In the genomic region with DNA sequence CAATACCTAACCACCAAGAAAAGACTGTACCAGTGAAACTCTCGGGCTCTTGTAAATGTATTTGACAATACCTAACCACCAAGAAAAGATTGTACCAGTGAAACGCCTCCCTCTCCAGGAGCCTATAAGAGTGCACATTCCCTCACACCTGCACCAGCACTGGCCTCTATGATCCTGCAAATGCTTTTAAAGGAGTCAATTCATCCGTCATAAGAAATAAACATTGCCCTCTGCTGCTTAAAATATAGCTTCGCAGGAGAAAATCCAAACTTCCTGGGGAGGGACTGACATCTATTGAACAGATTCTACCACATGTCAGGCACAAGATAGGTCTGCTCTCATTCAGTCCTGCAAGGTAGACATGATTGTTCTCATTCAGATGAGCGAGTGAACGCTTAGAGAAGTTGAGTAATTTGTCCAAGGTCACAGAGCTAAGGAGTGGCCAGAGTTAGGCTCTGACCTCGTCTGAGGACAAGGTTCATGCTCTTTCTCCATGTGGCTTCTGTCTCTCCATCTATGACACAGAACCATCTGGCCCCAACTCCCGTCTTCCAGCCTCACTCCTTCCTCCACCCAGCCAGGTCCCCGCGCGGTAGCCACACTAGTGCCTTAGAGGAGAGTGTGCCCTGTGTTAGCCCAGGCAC, we compare ENCODE assay signal across 8 cellular contexts. TPM values are rescaled to one million over a fixed set of nuclear protein-coding genes. Genes with fewer than 3 reads are reported as not detected.
DNase-seq lines count a peak whose midpoint lies in the region; ATAC-seq and TF ChIP-seq lines count a peak whose summit lies in the region.

No MANE protein-coding gene starts in this region.

- peak; percentile 34 to 66 (median 48) for TF ChIP-seq CTCF in transverse colon (IDR thresholded peaks at IDR 0.05)

- TF ChIP-seq POLR2A in transverse colon (IDR thresholded peaks at IDR 0.05), result no peak

- peaks cover 7 to 48% (median 34%) of the 10 kb centered on the region in 4 donors for H3K4me1 ChIP-seq in transverse colon

- no peak overlapping the region for H3K4me3 Mint-ChIP-seq in activated CD8-positive, alpha-beta memory T cell treated with anti-CD3 and anti-CD28 coated beads, Interleukin-2, amount 10 ng/mL, durations not matched to agents 7 days and 5 days

- H3K4me1 Mint-ChIP-seq in activated CD8-positive, alpha-beta memory T cell treated with anti-CD3 and anti-CD28 coated beads, Interleukin-2, amount 10 ng/mL, durations not matched to agents 7 days and 5 days, result peaks cover 3% of the 10 kb centered on the region

- no peaks in the 10 kb centered on the region for H3K36me3 ChIP-seq in transverse colon

- no peak overlapping the region for H3K4me3 ChIP-seq in transverse colon

- CTCF ChIA-PET in activated CD8-positive, alpha-beta memory T cell treated with anti-CD3 and anti-CD28 coated beads, Interleukin-2, amount 10 ng/mL, durations not matched to agents 7 days and 5 days (lab: Charles Lee), result interaction anchor here (0.6 to 1.0 kb wide), 2 partner anchors 10 to 1568 kb away, joined by 3 read pairs; no protein-coding TSS in a partner anchor

- H3K9me3 ChIP-seq in transverse colon, result no peaks in the 10 kb centered on the region

- TF ChIP-seq EP300 in transverse colon (IDR thresholded peaks at IDR 0.05; ENCODE audit: low read depth), result no peak

- DNase-seq in activated CD8-positive, alpha-beta memory T cell treated with anti-CD3 and anti-CD28 coated beads, Interleukin-2, amount 10 ng/mL, durations not matched to agents 7 days and 5 days, result no peak
- DNase-seq in activated CD8-positive, alpha-beta memory T cell treated with anti-CD3 and anti-CD28 coated beads, Interleukin-2, amount 50 U/mL, for 4 hours, result no peak
- peak; percentile 73 for DNase-seq in NCI-H2196 (lab: John Stamatoyannopoulos, UW; ENCODE audit: unreplicated experiment)
- DNase-seq in astrocyte of the hippocampus (ENCODE audit: low read depth, low spot score), result peak; percentile 74
- DNase-seq in iris pigment epithelial cell (ENCODE audit: low read depth), result peak; percentile 78
- peak; percentile 32 for DNase-seq in transverse colon
- DNase-seq in GOT3 (lab: John Stamatoyannopoulos, UW), result no peak
- no peak for DNase-seq in NK-92 (lab: John Stamatoyannopoulos, UW; ENCODE audit: unreplicated experiment)

- 38 to 62% methylated on average over 5 to 11 of the region's 11 CpGs for WGBS in transverse colon (ENCODE audit: low coverage in 1 of 2), 2 donors

- H3K27ac Mint-ChIP-seq in activated CD8-positive, alpha-beta memory T cell treated with anti-CD3 and anti-CD28 coated beads, Interleukin-2, amount 10 ng/mL, durations not matched to agents 7 days and 5 days, result no peak overlapping the region

- intact Hi-C loops in transverse colon (cut with DNase I; ENCODE audit: low total_unique reads), result no loop called here

- H3K36me3 Mint-ChIP-seq in activated CD8-positive, alpha-beta memory T cell treated with anti-CD3 and anti-CD28 coated beads, Interleukin-2, amount 10 ng/mL, durations not matched to agents 7 days and 5 days, result no peaks in the 10 kb centered on the region

- ATAC-seq in activated CD8-positive, alpha-beta memory T cell treated with anti-CD3 and anti-CD28 coated beads, Interleukin-2, amount 10 ng/mL, durations not matched to agents 7 days and 5 days, result peak; percentile 47

- H3K27ac ChIP-seq in transverse colon, result peak overlapping the region in 3 of 4 donors; percentile 16 to 41 (median 28)

- in situ Hi-C loops in transverse colon (cut with MboI; ENCODE audit: low pct_ligation_motif_present in 1 of 4, low pct_unique_long_range_greater_than_20kb in 1 of 4, low sequenced_read_pairs in 3 of 4), result no loop called here

- H3K9me3 Mint-ChIP-seq in activated CD8-positive, alpha-beta memory T cell treated with anti-CD3 and anti-CD28 coated beads, Interleukin-2, amount 10 ng/mL, durations not matched to agents 7 days and 5 days (ENCODE audit: low read depth), result no peaks in the 10 kb centered on the region

- peaks cover 8% of the 10 kb centered on the region for H3K27me3 Mint-ChIP-seq in activated CD8-positive, alpha-beta memory T cell treated with anti-CD3 and anti-CD28 coated beads, Interleukin-2, amount 10 ng/mL, durations not matched to agents 7 days and 5 days

- no peaks in the 10 kb centered on the region for H3K27me3 ChIP-seq in transverse colon

RNA-seq across cellular contexts. Expression of a gene that starts 38.7 kb away (rescaled TPM):
- total RNA-seq in activated CD8-positive, alpha-beta memory T cell treated with anti-CD3 and anti-CD28 coated beads, Interleukin-2, amount 10 ng/mL, durations not matched to agents 7 days and 5 days, result 10 to 100 TPM; 30.5 to 35.8 TPM
- total RNA-seq in transverse colon, result 10 to 100 TPM; 14.5 to 40.1 (median 26.8) TPM

Comparison
In these comparisons a context has a peak if more than half of its experiments do, and no peak if none do; other contexts are left out.
1. DNase-seq: peak in NCI-H2196 (single experiment), astrocyte of the hippocampus (single experiment), iris pigment epithelial cell (single experiment) and transverse colon (single experiment); none in activated CD8-positive, alpha-beta memory T cell treated with anti-CD3 and anti-CD28 coated beads, Interleukin-2, amount 10 ng/mL, durations not matched to agents 7 days and 5 days (single experiment), activated CD8-positive, alpha-beta memory T cell treated with anti-CD3 and anti-CD28 coated beads, Interleukin-2, amount 50 U/mL, for 4 hours (single experiment), GOT3 (single experiment) and NK-92 (single experiment).